ENCODE assay signal across 29 cellular contexts in the genomic region with DNA sequence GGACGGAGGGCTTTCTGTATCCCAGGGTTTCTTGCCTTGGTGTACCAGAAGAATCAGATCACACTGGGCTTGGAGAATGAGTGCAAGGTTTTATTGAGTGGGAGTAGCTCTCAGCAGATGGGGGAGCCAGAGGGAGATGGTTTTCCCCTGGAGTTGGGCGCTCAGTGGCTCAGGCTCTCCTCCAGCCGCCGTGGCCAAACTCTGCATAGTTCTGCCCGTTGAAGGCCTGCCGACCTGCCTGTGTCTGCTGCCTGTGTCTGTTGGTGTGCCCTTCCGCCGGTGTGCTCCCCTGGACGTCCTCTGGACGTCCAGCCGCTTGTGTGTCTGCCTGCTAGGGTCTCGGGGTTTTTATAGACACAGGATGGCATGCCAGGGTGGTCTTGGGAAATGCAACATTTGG. TPM values are rescaled to one million over a fixed set of nuclear protein-coding genes. Genes with fewer than 3 reads are reported as not detected.
"Had no signal": no experiment of that assay in that cellular context is flagged by ENCODE, and none has a peak within 500 bp of the region (broad histone marks: within the 10 kb centered on the region; RNA-seq: fewer than 3 reads in every experiment).

No MANE protein-coding gene starts in this region.

- FAIRE-seq: islet of Langerhans, kidney, small intestine had no signal

- H3K27me3 Mint-ChIP-seq: stimulated activated naive CD8-positive, alpha-beta T cell treated with anti-CD3 and anti-CD28 coated beads, Interleukin-15, Interleukin-2, amounts not matched to agents 100 ng/mL and 50 ng/mL, for 24 hours; type B pancreatic cell had no signal

- H3K4me3 Mint-ChIP-seq: naive thymus-derived CD8-positive, alpha-beta T cell; nephron; neural crest cell; stimulated activated effector memory CD8-positive, alpha-beta T cell treated with anti-CD3 and anti-CD28 coated beads, Interleukin-12 subunit alpha, Interleukin-12 subunit beta, amount 100 ng/mL, for 72 hours; stimulated activated naive CD8-positive, alpha-beta T cell treated with anti-CD3 and anti-CD28 coated beads, Interleukin-15, Interleukin-2, amounts not matched to agents 100 ng/mL and 50 ng/mL, for 24 hours; type B pancreatic cell had no signal

- DNase-seq: hippocampal formation; kidney; left colon; left lung; lower lobe of right lung; mammary epithelial cell; mesenchymal stem cell; naive thymus-derived CD8-positive, alpha-beta T cell; ovary; sigmoid colon; small intestine; spleen; stimulated activated CD4-positive, alpha-beta T cell treated with anti-CD3 and anti-CD28 coated beads, Interleukin-4, amount 100 ng/mL, for 24 hours; stimulated activated naive CD4-positive, alpha-beta T cell; uterus had no signal

- ATAC-seq: left colon; left lung; lower lobe of right lung; naive thymus-derived CD8-positive, alpha-beta T cell; stimulated activated effector memory CD8-positive, alpha-beta T cell treated with anti-CD3 and anti-CD28 coated beads, Interleukin-12 subunit alpha, Interleukin-12 subunit beta, amount 100 ng/mL, for 72 hours had no signal

- H3K27me3 ChIP-seq: left lung, ovary, right atrium auricular region, sigmoid colon, spleen, suprapubic skin, tibial nerve, uterus had no signal

- H3K27ac Mint-ChIP-seq: progenitor cell of endocrine pancreas; stimulated activated effector memory CD8-positive, alpha-beta T cell treated with anti-CD3 and anti-CD28 coated beads, Interleukin-12 subunit alpha, Interleukin-12 subunit beta, amount 100 ng/mL, for 72 hours; stimulated activated naive CD8-positive, alpha-beta T cell treated with anti-CD3 and anti-CD28 coated beads, Interleukin-15, Interleukin-2, amounts not matched to agents 100 ng/mL and 50 ng/mL, for 24 hours; type B pancreatic cell had no signal

- H3K9me3 ChIP-seq: left lung, lower lobe of right lung, ovary, right atrium auricular region, sigmoid colon, spleen, suprapubic skin, tibial nerve, uterus had no signal

- H3K4me1 ChIP-seq: uterus had no signal

- H3K36me3 Mint-ChIP-seq: naive thymus-derived CD8-positive, alpha-beta T cell; stimulated activated effector memory CD8-positive, alpha-beta T cell treated with anti-CD3 and anti-CD28 coated beads, Interleukin-12 subunit alpha, Interleukin-12 subunit beta, amount 100 ng/mL, for 72 hours; type B pancreatic cell had no signal

- H3K27ac ChIP-seq: left lung, lower lobe of right lung, ovary, right atrium auricular region, sigmoid colon, spleen, suprapubic skin, tibial nerve, uterus had no signal

- H3K9me3 Mint-ChIP-seq: naive thymus-derived CD8-positive, alpha-beta T cell; nephron; neural crest cell; stimulated activated effector memory CD8-positive, alpha-beta T cell treated with anti-CD3 and anti-CD28 coated beads, Interleukin-12 subunit alpha, Interleukin-12 subunit beta, amount 100 ng/mL, for 72 hours; stimulated activated naive CD8-positive, alpha-beta T cell treated with anti-CD3 and anti-CD28 coated beads, Interleukin-15, Interleukin-2, amounts not matched to agents 100 ng/mL and 50 ng/mL, for 24 hours; type B pancreatic cell had no signal

- H3K4me3 ChIP-seq: left lung, lower lobe of right lung, ovary, right atrium auricular region, sigmoid colon, spleen, suprapubic skin, tibial nerve, uterus had no signal

- H3K36me3 ChIP-seq: left lung, lower lobe of right lung, ovary, right atrium auricular region, sigmoid colon, spleen, suprapubic skin, tibial nerve, uterus had no signal

RNA-seq across cellular contexts. Expression of gene ELMOD1, which starts 20.9 kb away (rescaled TPM):
- total RNA-seq: liver; mucosa of gallbladder; naive thymus-derived CD8-positive, alpha-beta T cell; omental fat pad; spleen; subcutaneous adipose tissue had no signal
- polyA plus RNA-seq: naive thymus-derived CD8-positive, alpha-beta T cell had no signal
